22 cellular contexts compared by ENCODE assay signal in genomic region chr16:1461146-1461545, GRCh38. TPM values are rescaled to one million over a fixed set of nuclear protein-coding genes. Genes with fewer than 3 reads are reported as not detected.
DNase-seq lines count a peak whose midpoint lies in the region; ATAC-seq and TF ChIP-seq lines count a peak whose summit lies in the region.
"Had no signal": no experiment of that assay in that cellular context is flagged by ENCODE, and none has a peak within 500 bp of the region (broad histone marks: within the 10 kb centered on the region; RNA-seq: fewer than 3 reads in every experiment).

No MANE protein-coding gene starts in this region.

- POLR2A ChIA-PET in activated B cell treated with CpG ODN at 0.5 μM for 24 hours (lab: Charles Lee), result no interaction called here

- TF ChIP-seq CTCF in BE2C (IDR thresholded peaks at IDR 0.05; ENCODE audit: low read depth, low read length) (no peak), activated B cell treated with CpG ODN at 0.5 μM for 24 hours (IDR thresholded peaks at IDR 0.05) (no peak), sigmoid colon (IDR thresholded peaks at IDR 0.05) (no peak), prostate gland (IDR thresholded peaks at IDR 0.05) (no peak)

- H3K27me3 ChIP-seq in BE2C (no peaks in the 10 kb centered on the region), mesenchymal stem cell (ENCODE audit: control insufficient read depth in 1 of 2, insufficient read depth in 1 of 2, low read length in 2 of 2) (no peaks in the 10 kb centered on the region), sigmoid colon (no peaks in the 10 kb centered on the region), prostate gland (replicated peaks; ENCODE audit: insufficient read depth) (no peaks in the 10 kb centered on the region)

- peaks cover 46% of the 10 kb centered on the region for H3K79me1 ChIP-seq in mesenchymal stem cell (replicated peaks; ENCODE audit: low read length, poor library complexity, severe bottlenecking)

- no peak overlapping the region for H3K4me3 Mint-ChIP-seq in activated B cell treated with CpG ODN at 0.5 μM for 24 hours
- H3K4me3 Mint-ChIP-seq: CD8-positive, alpha-beta memory T cell had no signal

- H3K36me3 Mint-ChIP-seq in activated B cell treated with CpG ODN at 0.5 μM for 24 hours (ENCODE audit: low read depth), result peaks cover 48% of the 10 kb centered on the region

- H3K9me3 Mint-ChIP-seq in activated B cell treated with CpG ODN at 0.5 μM for 24 hours, result no peaks in the 10 kb centered on the region
- H3K9me3 Mint-ChIP-seq: CD8-positive, alpha-beta memory T cell had no signal

- TF ChIP-seq POLR2A in sigmoid colon (IDR thresholded peaks at IDR 0.05), result no peak
- TF ChIP-seq POLR2A in prostate gland (IDR thresholded peaks at IDR 0.05), result no peak

- 60% methylated on average over 24 of the region's 24 CpGs for WGBS in mesenchymal stem cell
- WGBS in sigmoid colon, 2 donors, result 87 to 92% methylated on average over 24 of the region's 24 CpGs
- WGBS in prostate gland, result 73% methylated on average over 24 of the region's 24 CpGs

- H3K27me3 Mint-ChIP-seq in activated B cell treated with CpG ODN at 0.5 μM for 24 hours, result no peaks in the 10 kb centered on the region
- H3K27me3 Mint-ChIP-seq: CD8-positive, alpha-beta memory T cell had no signal

- peak overlapping the region; percentile 90 for H3K27ac Mint-ChIP-seq in activated B cell treated with CpG ODN at 0.5 μM for 24 hours
- H3K27ac Mint-ChIP-seq: CD8-positive, alpha-beta memory T cell had no signal

- H2BK5ac ChIP-seq in mesenchymal stem cell (ENCODE audit: low read depth, low read length, poor library complexity, severe bottlenecking), result no peak overlapping the region

- H3K4me1 Mint-ChIP-seq in activated B cell treated with CpG ODN at 0.5 μM for 24 hours, result peaks cover 26% of the 10 kb centered on the region

- H3K4me3 ChIP-seq in BE2C (ENCODE audit: low read depth, low read length) (no peak overlapping the region), mesenchymal stem cell (ENCODE audit: insufficient read depth in 1 of 2, low read depth in 1 of 2, low read length in 2 of 2) (no peak overlapping the region), sigmoid colon (peak overlapping the region in 1 of 4 donors; percentile 9), prostate gland (no peak overlapping the region)
- H3K4me3 ChIP-seq: GM23248 had no signal

- H3K9me3 ChIP-seq in BE2C (no peaks in the 10 kb centered on the region), mesenchymal stem cell (ENCODE audit: control insufficient read depth, low read length) (no peaks in the 10 kb centered on the region), sigmoid colon (no peaks in the 10 kb centered on the region), prostate gland (no peaks in the 10 kb centered on the region)

- CTCF ChIA-PET in activated B cell treated with CpG ODN at 0.5 μM for 24 hours (lab: Charles Lee), result no interaction called here

- no peak overlapping the region for H3K4me2 ChIP-seq in mesenchymal stem cell (ENCODE audit: low read length, poor library complexity, severe bottlenecking)

- no peak overlapping the region for H2BK120ac ChIP-seq in mesenchymal stem cell (ENCODE audit: low read depth, low read length)

- H3K36me3 ChIP-seq in BE2C (peaks cover 19% of the 10 kb centered on the region), mesenchymal stem cell (ENCODE audit: control insufficient read depth in 1 of 2, insufficient read depth in 2 of 2, low read depth in 1 of 2, low read length in 2 of 2) (peaks cover 58 to 75% of the 10 kb centered on the region in 2 experiments), sigmoid colon (peaks cover 8 to 66% (median 10%) of the 10 kb centered on the region in 4 donors), prostate gland (no peaks in the 10 kb centered on the region)

- no peak overlapping the region for H4K91ac ChIP-seq in mesenchymal stem cell (ENCODE audit: low read length)

- intact Hi-C loops in activated B cell treated with CpG ODN at 0.5 μM for 24 hours (cut with micrococcal nuclease), result no loop called here
- intact Hi-C loops in sigmoid colon (cut with DNase I), result no loop called here
- intact Hi-C loops in prostate gland (cut with DNase I), result no loop called here

- H3K18ac ChIP-seq in mesenchymal stem cell (ENCODE audit: low read depth in 1 of 2, low read length in 2 of 2), result no peak overlapping the region

- H4K8ac ChIP-seq in mesenchymal stem cell (ENCODE audit: low read length), result no peak overlapping the region

- ATAC-seq in activated B cell treated with CpG ODN at 0.5 μM for 24 hours (ENCODE audit: low read depth) (no peak), GM19452 (IDR thresholded peaks at IDR 0.05; ENCODE audit: unreplicated experiment) (no peak), GM21619 (IDR thresholded peaks at IDR 0.05; ENCODE audit: unreplicated experiment) (no peak)
- ATAC-seq: PC-3 had no signal

- no peak overlapping the region for H3K23ac ChIP-seq in mesenchymal stem cell (ENCODE audit: low read length in 2 of 2)

- DNase-seq in BE2C (peak; percentile 32), activated B cell treated with CpG ODN at 0.5 μM for 24 hours (no peak), mesenchymal stem cell (peak; percentile 56), sigmoid colon (no peak), prostate gland (ENCODE audit: low spot score) (no peak)
- DNase-seq: C1 segment of cervical spinal cord; CD8-positive, alpha-beta memory T cell; GM23248; HCEC 1CT; NCI-H1417; NCI-H187; NCI-H2227 treated with DMSO at 0.1 percent for 48 hours; NCI-H510A treated with DMSO at 0.1 percent for 48 hours; PC-3; RPMI8226; SIG-M5 had no signal

- TF ChIP-seq EP300 in sigmoid colon (IDR thresholded peaks at IDR 0.05), result no peak

- no peak overlapping the region for H2BK12ac ChIP-seq in mesenchymal stem cell (ENCODE audit: low read length in 2 of 2)

- no peak overlapping the region for H3K9ac ChIP-seq in mesenchymal stem cell (ENCODE audit: low read length)
- H3K9ac ChIP-seq: GM23248 had no signal

- H2BK15ac ChIP-seq in mesenchymal stem cell (ENCODE audit: low read depth, poor library complexity, severe bottlenecking), result no peak overlapping the region

- no peaks in the 10 kb centered on the region for H3K4me1 ChIP-seq in BE2C
- H3K4me1 ChIP-seq in mesenchymal stem cell (ENCODE audit: control insufficient read depth, insufficient read depth, low read depth, low read length), result peaks cover 4% of the 10 kb centered on the region
- peaks cover 0 to 21% (median 9%) of the 10 kb centered on the region in 4 donors for H3K4me1 ChIP-seq in sigmoid colon
- no peaks in the 10 kb centered on the region for H3K4me1 ChIP-seq in prostate gland (replicated peaks)

- H3K27ac ChIP-seq in mesenchymal stem cell (ENCODE audit: low read length, poor library complexity, severe bottlenecking) (no peak overlapping the region), sigmoid colon (peak overlapping the region in 3 of 4 donors; percentile 66 to 80 (median 67)), prostate gland (no peak overlapping the region)
- H3K27ac ChIP-seq: GM23248, HL-60 had no signal

- H2AK5ac ChIP-seq in mesenchymal stem cell (ENCODE audit: low read length, severe bottlenecking), result no peak overlapping the region

- no peak overlapping the region for H3K14ac ChIP-seq in mesenchymal stem cell (ENCODE audit: low read length in 2 of 2)

- H2AFZ ChIP-seq in mesenchymal stem cell (ENCODE audit: low read depth, low read length), result no peak overlapping the region
- H2AFZ ChIP-seq: GM23248 had no signal

- no peak overlapping the region for H3K4ac ChIP-seq in mesenchymal stem cell (ENCODE audit: low read depth in 1 of 2, low read length in 2 of 2)

RNA-seq across cellular contexts. Expression of gene CLCN7, which starts 13.7 kb away (rescaled TPM):
- polyA plus RNA-seq in BE2C (2012; ENCODE audit: insufficient read depth, insufficient read length, low read depth), result 139 TPM
- total RNA-seq in activated B cell treated with CpG ODN at 0.5 μM for 24 hours (127 and 144 TPM in 2 replicates), sigmoid colon (10 to 100 TPM; 31.0 to 78.7 (median 42.2) TPM), prostate gland (100 to 1,000 TPM in 1 of 2 donors, 10 to 100 TPM in 1; 51.9 to 108 TPM)
- polyA plus RNA-seq in mesenchymal stem cell (2013, experiment 1 of 2), result 91.3 TPM
- polyA plus RNA-seq in mesenchymal stem cell (2013, experiment 2 of 2), result 88.2 TPM
- 10 to 100 TPM in 1 of 3 donors, 1 to 10 TPM in 2; 4.2 to 55.4 (median 5.5) TPM for polyA plus RNA-seq in sigmoid colon

RNA-seq across cellular contexts. Expression of gene CCDC154, which starts 16.8 kb away (rescaled TPM):
- polyA plus RNA-seq in BE2C (2012; ENCODE audit: insufficient read depth, insufficient read length, low read depth), result 1.4 TPM
- 5.1 and 6.7 TPM in 2 replicates for total RNA-seq in activated B cell treated with CpG ODN at 0.5 μM for 24 hours
- 0.32 TPM for polyA plus RNA-seq in mesenchymal stem cell (2013, experiment 1 of 2)
- 0.26 TPM for polyA plus RNA-seq in mesenchymal stem cell (2013, experiment 2 of 2)
- under 1 TPM in 1 of 4 donors, not detected in 3; 0.55 TPM for total RNA-seq in sigmoid colon
- 1 to 10 TPM in 1 of 3 donors, not detected in 2; 1.4 TPM for polyA plus RNA-seq in sigmoid colon
- 1 to 10 TPM in 1 of 2 donors, not detected in 1; 5.7 TPM for total RNA-seq in prostate gland
- total RNA-seq: GM23248, M059J, PC-3 had no signal
- polyA plus RNA-seq: CD8-positive, alpha-beta memory T cell had no signal

RNA-seq across cellular contexts. Expression of gene PTX4, which starts 27.6 kb away (rescaled TPM):
- not detected for polyA plus RNA-seq in BE2C (2012; ENCODE audit: insufficient read depth, insufficient read length, low read depth)
- not detected in 2 replicates for total RNA-seq in activated B cell treated with CpG ODN at 0.5 μM for 24 hours
- not detected for polyA plus RNA-seq in mesenchymal stem cell (2013, experiment 1 of 2)
- not detected for polyA plus RNA-seq in mesenchymal stem cell (2013, experiment 2 of 2)
- not detected for total RNA-seq in sigmoid colon
- polyA plus RNA-seq in sigmoid colon, result not detected
- total RNA-seq in prostate gland, result 1 to 10 TPM in 1 of 2 donors, not detected in 1; 2.2 TPM
- total RNA-seq: A172; CD8-positive, alpha-beta memory T cell; GM23248; HT1080; M059J had no signal
- polyA plus RNA-seq: CD8-positive, alpha-beta memory T cell; GM23248 had no signal

RNA-seq across cellular contexts. Expression of gene PERCC1, which starts 30.3 kb away (rescaled TPM):
- polyA plus RNA-seq in BE2C (2012; ENCODE audit: insufficient read depth, insufficient read length, low read depth), result not detected
- total RNA-seq in activated B cell treated with CpG ODN at 0.5 μM for 24 hours (0.24 and 0.33 TPM in 2 replicates), sigmoid colon (not detected), prostate gland (10 to 100 TPM; 26.0 to 45.2 TPM)
- polyA plus RNA-seq in mesenchymal stem cell (2013, experiment 1 of 2), result not detected
- not detected for polyA plus RNA-seq in mesenchymal stem cell (2013, experiment 2 of 2)
- polyA plus RNA-seq in sigmoid colon, result under 1 TPM in 1 of 3 donors, not detected in 2; 0.07 TPM
- total RNA-seq: A172, GM23248, HT1080, M059J, PC-3 had no signal
- polyA plus RNA-seq: CD8-positive, alpha-beta memory T cell; GM23248 had no signal

RNA-seq across cellular contexts. Expression of gene TELO2, which starts 32.0 kb away (rescaled TPM):
- polyA plus RNA-seq in BE2C (2012; ENCODE audit: insufficient read depth, insufficient read length, low read depth), result 110 TPM
- total RNA-seq in activated B cell treated with CpG ODN at 0.5 μM for 24 hours, result 72.9 and 78.8 TPM in 2 replicates
- 10.0 TPM for polyA plus RNA-seq in mesenchymal stem cell (2013, experiment 1 of 2)
- polyA plus RNA-seq in mesenchymal stem cell (2013, experiment 2 of 2), result 10.2 TPM
- total RNA-seq in sigmoid colon, result 10 to 100 TPM; 12.5 to 31.3 (median 18.1) TPM
- polyA plus RNA-seq in sigmoid colon, result 10 to 100 TPM; 10.4 to 60.3 (median 12.0) TPM
- 10 to 100 TPM; 35.1 to 53.5 TPM for total RNA-seq in prostate gland

Comparison
In these comparisons a context has a peak if more than half of its experiments do, and no peak if none do; other contexts are left out.
1. DNase-seq: peak in BE2C (single experiment) and mesenchymal stem cell (single experiment); none in activated B cell treated with CpG ODN at 0.5 μM for 24 hours (single experiment), sigmoid colon (single experiment) and prostate gland (single experiment).
2. H3K27ac ChIP-seq: peak in sigmoid colon (3 of 4); none in mesenchymal stem cell (single experiment) and prostate gland (0 of 2).